ENCODE assay signal across 1 cellular context in the genomic region with DNA sequence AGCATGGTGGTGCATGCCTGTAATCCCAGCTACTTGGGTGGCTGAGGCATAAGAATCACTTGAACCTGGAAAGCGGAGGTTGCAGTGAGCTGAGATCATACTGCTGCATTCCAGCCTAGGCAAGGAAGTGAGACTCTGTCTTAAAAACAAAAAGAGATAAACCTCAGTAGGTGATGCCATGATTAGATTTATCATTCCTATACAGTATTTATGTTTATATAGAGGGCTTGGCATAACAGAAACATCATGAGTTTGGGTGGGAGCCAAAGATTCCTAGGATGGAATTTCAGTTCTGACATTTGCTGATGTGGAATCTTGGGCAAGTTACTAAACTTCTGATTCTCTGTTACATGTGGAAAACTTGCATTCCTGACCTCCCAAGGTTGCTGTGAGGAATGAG.
TF ChIP-seq lines count a peak whose summit lies in the region.

No MANE protein-coding gene starts in this region.

TF ChIP-seq in SK-N-SH, 30 proteins besides CTCF, POLR2A, EP300 and RAD21 (continued from another document):
- TF ChIP-seq, protein P1, sequence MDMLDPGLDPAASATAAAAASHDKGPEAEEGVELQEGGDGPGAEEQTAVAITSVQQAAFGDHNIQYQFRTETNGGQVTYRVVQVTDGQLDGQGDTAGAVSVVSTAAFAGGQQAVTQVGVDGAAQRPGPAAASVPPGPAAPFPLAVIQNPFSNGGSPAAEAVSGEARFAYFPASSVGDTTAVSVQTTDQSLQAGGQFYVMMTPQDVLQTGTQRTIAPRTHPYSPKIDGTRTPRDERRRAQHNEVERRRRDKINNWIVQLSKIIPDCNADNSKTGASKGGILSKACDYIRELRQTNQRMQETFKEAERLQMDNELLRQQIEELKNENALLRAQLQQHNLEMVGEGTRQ (IDR thresholded peaks at IDR 0.05; ENCODE audit: borderline replicate concordance, low read depth, low read length), result no peak
- TF ChIP-seq CHD2 (IDR thresholded peaks at IDR 0.05; ENCODE audit: low read length, partially characterized antibody) (no peak), GATA2 (CRISPR knock-in tag; IDR thresholded peaks at IDR 0.05) (no peak), TAF1 (IDR thresholded peaks at IDR 0.05; ENCODE audit: borderline replicate concordance, low read depth, low read length) (no peak), TCF12 (IDR thresholded peaks at IDR 0.05) (no peak), TEAD4 (IDR thresholded peaks at IDR 0.05; ENCODE audit: borderline replicate concordance, insufficient read depth) (no peak), MXI1 (IDR thresholded peaks at IDR 0.05; ENCODE audit: low read depth, low read length) (no peak), FOSL2 (IDR thresholded peaks at IDR 0.05; ENCODE audit: borderline replicate concordance, low read depth) (no peak), NRF1 (IDR thresholded peaks at IDR 0.05; ENCODE audit: low read depth, low read length) (no peak), RFX5 (IDR thresholded peaks at IDR 0.05; ENCODE audit: low read length) (no peak), JUND (IDR thresholded peaks at IDR 0.05) (no peak)
- TF ChIP-seq, protein P2, sequence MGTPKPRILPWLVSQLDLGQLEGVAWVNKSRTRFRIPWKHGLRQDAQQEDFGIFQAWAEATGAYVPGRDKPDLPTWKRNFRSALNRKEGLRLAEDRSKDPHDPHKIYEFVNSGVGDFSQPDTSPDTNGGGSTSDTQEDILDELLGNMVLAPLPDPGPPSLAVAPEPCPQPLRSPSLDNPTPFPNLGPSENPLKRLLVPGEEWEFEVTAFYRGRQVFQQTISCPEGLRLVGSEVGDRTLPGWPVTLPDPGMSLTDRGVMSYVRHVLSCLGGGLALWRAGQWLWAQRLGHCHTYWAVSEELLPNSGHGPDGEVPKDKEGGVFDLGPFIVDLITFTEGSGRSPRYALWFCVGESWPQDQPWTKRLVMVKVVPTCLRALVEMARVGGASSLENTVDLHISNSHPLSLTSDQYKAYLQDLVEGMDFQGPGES (IDR thresholded peaks at IDR 0.05; ENCODE audit: low read depth, low read length), result no peak
- TF ChIP-seq, protein P3, sequence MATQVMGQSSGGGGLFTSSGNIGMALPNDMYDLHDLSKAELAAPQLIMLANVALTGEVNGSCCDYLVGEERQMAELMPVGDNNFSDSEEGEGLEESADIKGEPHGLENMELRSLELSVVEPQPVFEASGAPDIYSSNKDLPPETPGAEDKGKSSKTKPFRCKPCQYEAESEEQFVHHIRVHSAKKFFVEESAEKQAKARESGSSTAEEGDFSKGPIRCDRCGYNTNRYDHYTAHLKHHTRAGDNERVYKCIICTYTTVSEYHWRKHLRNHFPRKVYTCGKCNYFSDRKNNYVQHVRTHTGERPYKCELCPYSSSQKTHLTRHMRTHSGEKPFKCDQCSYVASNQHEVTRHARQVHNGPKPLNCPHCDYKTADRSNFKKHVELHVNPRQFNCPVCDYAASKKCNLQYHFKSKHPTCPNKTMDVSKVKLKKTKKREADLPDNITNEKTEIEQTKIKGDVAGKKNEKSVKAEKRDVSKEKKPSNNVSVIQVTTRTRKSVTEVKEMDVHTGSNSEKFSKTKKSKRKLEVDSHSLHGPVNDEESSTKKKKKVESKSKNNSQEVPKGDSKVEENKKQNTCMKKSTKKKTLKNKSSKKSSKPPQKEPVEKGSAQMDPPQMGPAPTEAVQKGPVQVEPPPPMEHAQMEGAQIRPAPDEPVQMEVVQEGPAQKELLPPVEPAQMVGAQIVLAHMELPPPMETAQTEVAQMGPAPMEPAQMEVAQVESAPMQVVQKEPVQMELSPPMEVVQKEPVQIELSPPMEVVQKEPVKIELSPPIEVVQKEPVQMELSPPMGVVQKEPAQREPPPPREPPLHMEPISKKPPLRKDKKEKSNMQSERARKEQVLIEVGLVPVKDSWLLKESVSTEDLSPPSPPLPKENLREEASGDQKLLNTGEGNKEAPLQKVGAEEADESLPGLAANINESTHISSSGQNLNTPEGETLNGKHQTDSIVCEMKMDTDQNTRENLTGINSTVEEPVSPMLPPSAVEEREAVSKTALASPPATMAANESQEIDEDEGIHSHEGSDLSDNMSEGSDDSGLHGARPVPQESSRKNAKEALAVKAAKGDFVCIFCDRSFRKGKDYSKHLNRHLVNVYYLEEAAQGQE (IDR thresholded peaks at IDR 0.05; ENCODE audit: low read depth, low read length), result no peak
- TF ChIP-seq, protein P4, sequence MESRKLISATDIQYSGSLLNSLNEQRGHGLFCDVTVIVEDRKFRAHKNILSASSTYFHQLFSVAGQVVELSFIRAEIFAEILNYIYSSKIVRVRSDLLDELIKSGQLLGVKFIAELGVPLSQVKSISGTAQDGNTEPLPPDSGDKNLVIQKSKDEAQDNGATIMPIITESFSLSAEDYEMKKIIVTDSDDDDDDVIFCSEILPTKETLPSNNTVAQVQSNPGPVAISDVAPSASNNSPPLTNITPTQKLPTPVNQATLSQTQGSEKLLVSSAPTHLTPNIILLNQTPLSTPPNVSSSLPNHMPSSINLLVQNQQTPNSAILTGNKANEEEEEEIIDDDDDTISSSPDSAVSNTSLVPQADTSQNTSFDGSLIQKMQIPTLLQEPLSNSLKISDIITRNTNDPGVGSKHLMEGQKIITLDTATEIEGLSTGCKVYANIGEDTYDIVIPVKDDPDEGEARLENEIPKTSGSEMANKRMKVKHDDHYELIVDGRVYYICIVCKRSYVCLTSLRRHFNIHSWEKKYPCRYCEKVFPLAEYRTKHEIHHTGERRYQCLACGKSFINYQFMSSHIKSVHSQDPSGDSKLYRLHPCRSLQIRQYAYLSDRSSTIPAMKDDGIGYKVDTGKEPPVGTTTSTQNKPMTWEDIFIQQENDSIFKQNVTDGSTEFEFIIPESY (IDR thresholded peaks at IDR 0.05; ENCODE audit: borderline replicate concordance, low read depth), result no peak
- TF ChIP-seq, protein P5, sequence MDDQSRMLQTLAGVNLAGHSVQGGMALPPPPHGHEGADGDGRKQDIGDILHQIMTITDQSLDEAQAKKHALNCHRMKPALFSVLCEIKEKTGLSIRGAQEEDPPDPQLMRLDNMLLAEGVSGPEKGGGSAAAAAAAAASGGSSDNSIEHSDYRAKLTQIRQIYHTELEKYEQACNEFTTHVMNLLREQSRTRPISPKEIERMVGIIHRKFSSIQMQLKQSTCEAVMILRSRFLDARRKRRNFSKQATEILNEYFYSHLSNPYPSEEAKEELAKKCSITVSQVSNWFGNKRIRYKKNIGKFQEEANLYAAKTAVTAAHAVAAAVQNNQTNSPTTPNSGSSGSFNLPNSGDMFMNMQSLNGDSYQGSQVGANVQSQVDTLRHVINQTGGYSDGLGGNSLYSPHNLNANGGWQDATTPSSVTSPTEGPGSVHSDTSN (IDR thresholded peaks at IDR 0.05), result no peak
TF ChIP-seq in SK-N-SH: peak in this region for 0.
